Comparison of ENCODE assay signal across 1 cellular context in the genomic region with DNA sequence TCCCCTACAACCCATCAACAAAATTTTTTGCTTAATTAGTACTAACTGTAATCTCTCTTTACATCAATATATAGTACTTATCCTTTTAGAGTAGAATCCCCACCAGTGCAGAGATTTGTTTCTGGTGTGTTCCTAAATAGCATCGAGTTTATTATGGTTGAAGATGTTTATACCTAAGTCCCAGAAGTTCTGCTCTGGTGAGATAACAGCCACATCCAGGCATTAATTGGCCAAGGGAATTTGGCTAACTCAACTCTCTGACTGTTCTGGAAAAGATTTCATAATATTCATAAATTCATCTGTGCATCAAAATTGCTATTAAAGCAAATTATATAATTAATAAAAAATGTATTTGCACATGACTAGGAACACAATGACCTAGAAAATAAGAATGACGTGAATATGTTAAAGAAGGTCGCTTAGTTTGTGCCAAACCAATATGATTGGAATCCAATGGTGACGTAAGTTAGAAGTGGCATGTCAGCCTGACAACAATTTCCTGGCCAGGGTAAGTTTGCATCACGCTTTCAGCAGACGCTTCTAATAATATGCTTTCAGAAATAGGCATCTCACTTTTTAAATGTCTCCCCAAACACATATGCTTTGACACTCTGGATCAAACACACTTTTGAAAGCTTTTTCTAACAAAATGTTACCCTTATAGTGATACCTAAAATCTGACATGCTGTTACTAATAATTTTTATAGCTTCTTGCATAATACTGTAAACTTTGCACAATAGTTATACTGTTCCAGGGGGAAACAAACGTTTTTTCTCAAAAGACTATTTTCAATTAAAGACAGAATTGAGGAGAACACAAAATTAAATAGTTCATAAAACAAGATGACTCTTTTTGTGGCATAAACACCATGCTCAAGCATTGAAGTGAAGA.
TF ChIP-seq lines count a peak whose summit lies in the region.

No MANE protein-coding gene starts in this region.

TF ChIP-seq in WTC11, 78 proteins besides CTCF, POLR2A, EP300 and RAD21 (continued from another document):
- TF ChIP-seq, protein P1, sequence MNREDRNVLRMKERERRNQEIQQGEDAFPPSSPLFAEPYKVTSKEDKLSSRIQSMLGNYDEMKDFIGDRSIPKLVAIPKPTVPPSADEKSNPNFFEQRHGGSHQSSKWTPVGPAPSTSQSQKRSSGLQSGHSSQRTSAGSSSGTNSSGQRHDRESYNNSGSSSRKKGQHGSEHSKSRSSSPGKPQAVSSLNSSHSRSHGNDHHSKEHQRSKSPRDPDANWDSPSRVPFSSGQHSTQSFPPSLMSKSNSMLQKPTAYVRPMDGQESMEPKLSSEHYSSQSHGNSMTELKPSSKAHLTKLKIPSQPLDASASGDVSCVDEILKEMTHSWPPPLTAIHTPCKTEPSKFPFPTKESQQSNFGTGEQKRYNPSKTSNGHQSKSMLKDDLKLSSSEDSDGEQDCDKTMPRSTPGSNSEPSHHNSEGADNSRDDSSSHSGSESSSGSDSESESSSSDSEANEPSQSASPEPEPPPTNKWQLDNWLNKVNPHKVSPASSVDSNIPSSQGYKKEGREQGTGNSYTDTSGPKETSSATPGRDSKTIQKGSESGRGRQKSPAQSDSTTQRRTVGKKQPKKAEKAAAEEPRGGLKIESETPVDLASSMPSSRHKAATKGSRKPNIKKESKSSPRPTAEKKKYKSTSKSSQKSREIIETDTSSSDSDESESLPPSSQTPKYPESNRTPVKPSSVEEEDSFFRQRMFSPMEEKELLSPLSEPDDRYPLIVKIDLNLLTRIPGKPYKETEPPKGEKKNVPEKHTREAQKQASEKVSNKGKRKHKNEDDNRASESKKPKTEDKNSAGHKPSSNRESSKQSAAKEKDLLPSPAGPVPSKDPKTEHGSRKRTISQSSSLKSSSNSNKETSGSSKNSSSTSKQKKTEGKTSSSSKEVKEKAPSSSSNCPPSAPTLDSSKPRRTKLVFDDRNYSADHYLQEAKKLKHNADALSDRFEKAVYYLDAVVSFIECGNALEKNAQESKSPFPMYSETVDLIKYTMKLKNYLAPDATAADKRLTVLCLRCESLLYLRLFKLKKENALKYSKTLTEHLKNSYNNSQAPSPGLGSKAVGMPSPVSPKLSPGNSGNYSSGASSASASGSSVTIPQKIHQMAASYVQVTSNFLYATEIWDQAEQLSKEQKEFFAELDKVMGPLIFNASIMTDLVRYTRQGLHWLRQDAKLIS (CRISPR knock-in tag; IDR thresholded peaks at IDR 0.05; ENCODE audit: borderline replicate concordance) = no peak
- TF ChIP-seq CBFB (CRISPR knock-in tag; IDR thresholded peaks at IDR 0.05; ENCODE audit: low read depth) (no peak), ELF4 (CRISPR knock-in tag; IDR thresholded peaks at IDR 0.05; ENCODE audit: low read depth) (no peak), IRF2 (CRISPR knock-in tag; IDR thresholded peaks at IDR 0.05; ENCODE audit: borderline replicate concordance, low read depth) (no peak)
- TF ChIP-seq, protein P2, sequence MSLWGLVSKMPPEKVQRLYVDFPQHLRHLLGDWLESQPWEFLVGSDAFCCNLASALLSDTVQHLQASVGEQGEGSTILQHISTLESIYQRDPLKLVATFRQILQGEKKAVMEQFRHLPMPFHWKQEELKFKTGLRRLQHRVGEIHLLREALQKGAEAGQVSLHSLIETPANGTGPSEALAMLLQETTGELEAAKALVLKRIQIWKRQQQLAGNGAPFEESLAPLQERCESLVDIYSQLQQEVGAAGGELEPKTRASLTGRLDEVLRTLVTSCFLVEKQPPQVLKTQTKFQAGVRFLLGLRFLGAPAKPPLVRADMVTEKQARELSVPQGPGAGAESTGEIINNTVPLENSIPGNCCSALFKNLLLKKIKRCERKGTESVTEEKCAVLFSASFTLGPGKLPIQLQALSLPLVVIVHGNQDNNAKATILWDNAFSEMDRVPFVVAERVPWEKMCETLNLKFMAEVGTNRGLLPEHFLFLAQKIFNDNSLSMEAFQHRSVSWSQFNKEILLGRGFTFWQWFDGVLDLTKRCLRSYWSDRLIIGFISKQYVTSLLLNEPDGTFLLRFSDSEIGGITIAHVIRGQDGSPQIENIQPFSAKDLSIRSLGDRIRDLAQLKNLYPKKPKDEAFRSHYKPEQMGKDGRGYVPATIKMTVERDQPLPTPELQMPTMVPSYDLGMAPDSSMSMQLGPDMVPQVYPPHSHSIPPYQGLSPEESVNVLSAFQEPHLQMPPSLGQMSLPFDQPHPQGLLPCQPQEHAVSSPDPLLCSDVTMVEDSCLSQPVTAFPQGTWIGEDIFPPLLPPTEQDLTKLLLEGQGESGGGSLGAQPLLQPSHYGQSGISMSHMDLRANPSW (CRISPR knock-in tag; conservative IDR thresholded peaks at IDR 0.05; ENCODE audit: low read depth) = no peak
- TF ChIP-seq, protein P3, sequence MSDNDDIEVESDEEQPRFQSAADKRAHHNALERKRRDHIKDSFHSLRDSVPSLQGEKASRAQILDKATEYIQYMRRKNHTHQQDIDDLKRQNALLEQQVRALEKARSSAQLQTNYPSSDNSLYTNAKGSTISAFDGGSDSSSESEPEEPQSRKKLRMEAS (CRISPR knock-in tag; IDR thresholded peaks at IDR 0.05) = no peak
TF ChIP-seq in WTC11: peak in this region for 0.
